In the genomic region with DNA sequence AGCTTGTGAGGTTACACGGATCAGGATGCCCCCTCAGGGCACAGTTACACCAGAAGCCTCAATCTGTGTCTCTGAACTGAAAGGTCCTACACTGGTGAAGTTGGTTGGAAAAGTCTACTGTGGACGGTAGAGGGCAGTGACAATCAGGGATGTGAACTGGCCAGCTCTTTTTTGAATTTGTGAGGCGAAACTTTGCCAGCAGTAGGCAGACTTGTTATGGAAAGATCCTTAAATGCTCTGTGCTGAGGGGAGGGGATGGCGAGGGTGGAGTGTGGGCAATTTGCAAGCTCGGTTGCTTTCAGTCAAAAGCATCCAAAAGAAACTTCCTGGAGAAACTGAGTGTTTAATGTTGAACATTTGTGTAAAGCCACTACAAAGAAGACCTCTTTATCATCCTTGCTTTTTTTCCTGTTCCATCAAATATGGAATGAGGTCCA, we compare ENCODE assay signal across 8 cellular contexts.
DNase-seq lines count a peak whose midpoint lies in the region; ATAC-seq and TF ChIP-seq lines count a peak whose summit lies in the region.

No MANE protein-coding gene starts in this region.

- H3K4me3 ChIP-seq in HAP-1, result no peak overlapping the region
- no peak overlapping the region for H3K4me3 ChIP-seq in NT2/D1 (ENCODE audit: insufficient read length, low read depth)
- H3K4me3 ChIP-seq in iPS-20b (ENCODE audit: low read length), result no peak overlapping the region
- no peak overlapping the region for H3K4me3 ChIP-seq in smooth muscle cell

- H3K27ac ChIP-seq in iPS-20b (ENCODE audit: low read length) (peak overlapping the region; percentile 30), smooth muscle cell (ENCODE audit: low read depth) (no peak overlapping the region)

- H3K4me2 ChIP-seq in smooth muscle cell, result no peak overlapping the region

- ATAC-seq in HG02885 (IDR thresholded peaks at IDR 0.05; ENCODE audit: poor library complexity, unreplicated experiment), result no peak

- no peaks in the 10 kb centered on the region for H3K36me3 Mint-ChIP-seq in MCF 10A (ENCODE audit: insufficient read depth, unreplicated experiment)

- intact Hi-C loops in MCF 10A (cut with micrococcal nuclease), result loop anchor here (1.0 kb wide), 4 partner anchors 111 to 403 kb away; a partner anchor contains a TSS

- H3K4me1 Mint-ChIP-seq in MCF 10A (ENCODE audit: insufficient read depth, unreplicated experiment), result peaks cover 28% of the 10 kb centered on the region

- BruUV-seq in MCF 10A (replicated peaks; lab: Mats Ljungman, UMichigan), result no TSS peak

- in situ Hi-C loops in Caki2 (cut with HindIII; ENCODE audit: low pct_unique_long_range_greater_than_20kb, low sequenced_read_pairs), result no loop called here
- in situ Hi-C loops in HAP-1 (cut with MboI; ENCODE audit: low sequenced_read_pairs), result loop anchor here (5.0 to 10.0 kb wide), 2 partner anchors 210 to 407 kb away; a partner anchor contains a TSS

- no peaks in the 10 kb centered on the region for H3K27me3 ChIP-seq in HAP-1 (ENCODE audit: low read depth)
- no peaks in the 10 kb centered on the region for H3K27me3 ChIP-seq in NT2/D1 (ENCODE audit: insufficient read depth, insufficient read length)
- no peaks in the 10 kb centered on the region for H3K27me3 ChIP-seq in iPS-20b (ENCODE audit: insufficient read depth, low read length)
- no peaks in the 10 kb centered on the region for H3K27me3 ChIP-seq in smooth muscle cell (ENCODE audit: low read depth)

- no peaks in the 10 kb centered on the region for H3K79me2 ChIP-seq in smooth muscle cell (ENCODE audit: low read depth)

- 6% methylated on average over 5 of the region's 5 CpGs for WGBS in smooth muscle cell (ENCODE audit: low lambda C conversion rate)

- no peak overlapping the region for H2AFZ ChIP-seq in smooth muscle cell (ENCODE audit: low read depth)

- H3F3A ChIP-seq in smooth muscle cell (ENCODE audit: low read depth), result no peaks in the 10 kb centered on the region

- POLR2A ChIA-PET in MCF 10A (lab: Yijun Ruan, JAX), result interaction anchor here (0.8 to 3.3 kb wide), 13 partner anchors 13 to 434 kb away, joined by 3 to 35 read pairs (median 5); a partner anchor contains a TSS

- H3K9me3 Mint-ChIP-seq in MCF 10A (ENCODE audit: unreplicated experiment), result no peaks in the 10 kb centered on the region

- no peaks in the 10 kb centered on the region for H3K27me3 Mint-ChIP-seq in MCF 10A (ENCODE audit: insufficient read depth, unreplicated experiment)

- DNase-seq in Caki2 (ENCODE audit: low read depth) (peak; percentile 57), HAP-1 (ENCODE audit: low spot score in 2 of 2) (peak; percentile 86 to 87), NT2/D1 (ENCODE audit: low read depth, low spot score) (peak; percentile 85), MCF 10A (ENCODE audit: unreplicated experiment) (peak; percentile 85), smooth muscle cell (lab: John Stamatoyannopoulos, UW; ENCODE audit: unreplicated experiment) (peak; percentile 10)
- DNase-seq in stimulated activated CD4-positive, alpha-beta T cell treated with anti-CD3 and anti-CD28 coated beads, Interleukin-12 subunit alpha, Interleukin-12 subunit beta, amount 100 ng/mL, for 4 hours, result no peak

- H3K36me3 ChIP-seq in HAP-1 (replicated peaks) (no peaks in the 10 kb centered on the region), NT2/D1 (ENCODE audit: insufficient read depth, insufficient read length, low read length) (peaks cover 3% of the 10 kb centered on the region), iPS-20b (ENCODE audit: insufficient read depth, low read depth, low read length) (peaks cover 9% of the 10 kb centered on the region; the same call in 1 of the 2 replicates), smooth muscle cell (ENCODE audit: low read depth) (no peaks in the 10 kb centered on the region)

- TF ChIP-seq CTCF in MCF 10A (IDR thresholded peaks at IDR 0.05; ENCODE audit: unreplicated experiment) (peak; percentile 74), smooth muscle cell (IDR thresholded peaks at IDR 0.05; ENCODE audit: borderline replicate concordance, insufficient read depth, poor library complexity, severe bottlenecking) (peak; percentile 69)

- H3K9ac ChIP-seq in NT2/D1 (ENCODE audit: insufficient read length, low read depth) (no peak overlapping the region), iPS-20b (ENCODE audit: low read depth, low read length) (no peak overlapping the region), smooth muscle cell (ENCODE audit: low read depth) (no peak overlapping the region)

- no peaks in the 10 kb centered on the region for H3K4me1 ChIP-seq in HAP-1
- H3K4me1 ChIP-seq in NT2/D1 (ENCODE audit: insufficient read depth, insufficient read length), result peaks cover 4% of the 10 kb centered on the region
- peaks cover 13% of the 10 kb centered on the region; the same call in 1 of the 2 replicates for H3K4me1 ChIP-seq in iPS-20b (ENCODE audit: insufficient read depth, low read length)
- no peaks in the 10 kb centered on the region for H3K4me1 ChIP-seq in smooth muscle cell (ENCODE audit: low read depth)

- no peaks in the 10 kb centered on the region for H4K20me1 ChIP-seq in smooth muscle cell (ENCODE audit: low read depth)

- no peak overlapping the region for H3K4me3 Mint-ChIP-seq in MCF 10A (ENCODE audit: unreplicated experiment)

- H3K9me3 ChIP-seq in HAP-1, result no peaks in the 10 kb centered on the region
- no peaks in the 10 kb centered on the region for H3K9me3 ChIP-seq in NT2/D1 (ENCODE audit: insufficient read depth, low read length)
- H3K9me3 ChIP-seq in iPS-20b (ENCODE audit: insufficient read depth, low read depth, low read length), result no peaks in the 10 kb centered on the region
- H3K9me3 ChIP-seq in smooth muscle cell (replicated peaks; ENCODE audit: low read depth), result no peaks in the 10 kb centered on the region

- CTCF ChIA-PET in MCF 10A (lab: Yijun Ruan, JAX), result interaction anchor here (0.6 to 8.5 kb wide), 78 partner anchors 8 to 1126 kb away, joined by 3 to 260 read pairs (median 5); a partner anchor contains a TSS

- H3K27ac Mint-ChIP-seq in MCF 10A (ENCODE audit: low read depth, unreplicated experiment), result no peak overlapping the region
